In genomic region chr5:30401479-30402058, GRCh38 we compare ENCODE assay signal across 8 cellular contexts.
DNase-seq lines count a peak whose midpoint lies in the region; ATAC-seq, FAIRE-seq and TF ChIP-seq lines count a peak whose summit lies in the region.

No MANE protein-coding gene starts in this region.

- H2AFZ ChIP-seq in HepG2 (ENCODE audit: low read length), result no peak overlapping the region

- BruUV-seq in HepG2 (replicated peaks; lab: Mats Ljungman, UMichigan), result no TSS peak

- WGBS in HepG2 (ENCODE audit: low lambda C conversion rate), result 0% methylated on average over 3 of the region's 3 CpGs

- no peak overlapping the region for H3K27ac ChIP-seq in HepG2 (ENCODE audit: extremely low read length, insufficient read depth, low read length)

- no peaks in the 10 kb centered on the region for H3K79me2 ChIP-seq in HepG2 (ENCODE audit: insufficient read depth, low read length)

- DNase-seq in GDM1 (lab: John Stamatoyannopoulos, UW) (peak; percentile 0), NCI-H1105 (lab: John Stamatoyannopoulos, UW) (peak; percentile 0), amniotic epithelial cell (ENCODE audit: low read depth) (peak; percentile 25), HepG2 (ENCODE audit: low spot score) (peak; percentile 53), NCI-H1436 (lab: John Stamatoyannopoulos, UW) (no peak), NCI-H187 treated with DMSO at 0.1 percent for 48 hours (lab: John Stamatoyannopoulos, UW) (no peak), AG08395 (ENCODE audit: low spot score) (no peak)

- TF ChIP-seq EP300 in HepG2 (IDR thresholded peaks at IDR 0.05; ENCODE audit: low read depth in 2 of 2, low read length in 2 of 2), result no peak
- TF ChIP-seq EP300 in HepG2 (CRISPR knock-in tag; IDR thresholded peaks at IDR 0.05; ENCODE audit: borderline replicate concordance), result no peak

- TF ChIP-seq CTCF in HepG2 (CRISPR knock-in tag; IDR thresholded peaks at IDR 0.05), result peak; percentile 77

- TF ChIP-seq RAD21 in HepG2 (CRISPR knock-in tag; IDR thresholded peaks at IDR 0.05), result peak; percentile 63

- H3K9me3 ChIP-seq in HepG2 (ENCODE audit: low read length), result no peaks in the 10 kb centered on the region

- H3K4me1 ChIP-seq in HepG2 (ENCODE audit: insufficient read depth, low read length), result no peaks in the 10 kb centered on the region

- H3K9ac ChIP-seq in HepG2 (ENCODE audit: insufficient read depth, low read depth, low read length), result no peak overlapping the region

- in situ Hi-C loops in HepG2 (cut with HindIII; ENCODE audit: extremely low pct_ligation_motif_present, low pct_unique_long_range_greater_than_20kb), result loop anchor here (25.0 kb wide), 1 partner anchor 811 kb away; no protein-coding TSS in a partner anchor

- no peaks in the 10 kb centered on the region for H3K27me3 ChIP-seq in HepG2 (ENCODE audit: control insufficient read depth in 1 of 2, insufficient read depth in 2 of 2, low read length in 2 of 2)

- peak; percentile 77 for ATAC-seq in HepG2
- no peak for ATAC-seq in GM19351 (IDR thresholded peaks at IDR 0.05; ENCODE audit: unreplicated experiment)

- no peak for TF ChIP-seq POLR2A in HepG2 (IDR thresholded peaks at IDR 0.05; ENCODE audit: insufficient read depth in 1 of 2, low read depth in 2 of 2, low read length in 2 of 2)

- POLR2A ChIA-PET in HepG2 (lab: Yijun Ruan, JAX), result no interaction called here

- intact Hi-C loops in HepG2 (cut with micrococcal nuclease; ENCODE audit: unreplicated experiment), result loop anchor here (1.0 kb wide), 3 partner anchors 219 to 831 kb away; no protein-coding TSS in a partner anchor

- no peaks in the 10 kb centered on the region for H4K20me1 ChIP-seq in HepG2 (ENCODE audit: insufficient read depth, low read length)

- no peak overlapping the region for H3K4me2 ChIP-seq in HepG2 (ENCODE audit: low read depth, low read length)

- no peak overlapping the region for H3K4me3 ChIP-seq in HepG2 (replicated peaks in 1 of 3; ENCODE audit: insufficient read depth in 1 of 3, low read depth in 2 of 3, low read length in 3 of 3)

- peak; percentile 70 for FAIRE-seq in HepG2 (lab: Jason Lieb, UNC)

- CTCF ChIA-PET in HepG2 (lab: Yijun Ruan, JAX; ENCODE audit: low intra/inter-chr PET ratio, low total read pairs), result interaction anchor here (1.3 to 1.8 kb wide), 4 partner anchors 97 to 831 kb away, joined by 3 to 6 read pairs (median 4); no protein-coding TSS in a partner anchor

- no peaks in the 10 kb centered on the region for H3K36me3 ChIP-seq in HepG2 (replicated peaks in 1 of 2; ENCODE audit: control insufficient read depth in 1 of 2, insufficient read depth in 2 of 2, low read length in 2 of 2)

TF ChIP-seq in HepG2, 621 proteins besides CTCF, POLR2A, EP300 and RAD21:
- TF ChIP-seq GFI1 (CRISPR knock-in tag; IDR thresholded peaks at IDR 0.05; ENCODE audit: borderline replicate concordance), result no peak
- no peak for TF ChIP-seq ZNF784 (CRISPR knock-in tag; IDR thresholded peaks at IDR 0.05; ENCODE audit: borderline replicate concordance)
- TF ChIP-seq U2AF2 (IDR thresholded peaks at IDR 0.05; ENCODE audit: low read depth, low read length), result no peak
- no peak for TF ChIP-seq FOXA1 (IDR thresholded peaks at IDR 0.05)
- 0 out of 2 replicates have a peak, but pooled peaks have one; percentile 6 for TF ChIP-seq FOXA1 (CRISPR knock-in tag; IDR thresholded peaks at IDR 0.05)
- no peak for TF ChIP-seq ZBTB10 (CRISPR knock-in tag; IDR thresholded peaks at IDR 0.05; ENCODE audit: borderline replicate concordance)
- 0 out of 2 replicates have a peak, but pooled peaks have one; percentile 13 for TF ChIP-seq NR2F6 (IDR thresholded peaks at IDR 0.05)
- no peak for TF ChIP-seq NR2F6 (CRISPR knock-in tag; IDR thresholded peaks at IDR 0.05)
- peak; percentile 90; the same call in 1 of the 2 replicates for TF ChIP-seq THRA (CRISPR knock-in tag; IDR thresholded peaks at IDR 0.05; ENCODE audit: borderline replicate concordance)
- TF ChIP-seq, protein P1, sequence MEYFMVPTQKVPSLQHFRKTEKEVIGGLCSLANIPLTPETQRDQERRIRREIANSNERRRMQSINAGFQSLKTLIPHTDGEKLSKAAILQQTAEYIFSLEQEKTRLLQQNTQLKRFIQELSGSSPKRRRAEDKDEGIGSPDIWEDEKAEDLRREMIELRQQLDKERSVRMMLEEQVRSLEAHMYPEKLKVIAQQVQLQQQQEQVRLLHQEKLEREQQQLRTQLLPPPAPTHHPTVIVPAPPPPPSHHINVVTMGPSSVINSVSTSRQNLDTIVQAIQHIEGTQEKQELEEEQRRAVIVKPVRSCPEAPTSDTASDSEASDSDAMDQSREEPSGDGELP (IDR thresholded peaks at IDR 0.05; ENCODE audit: borderline replicate concordance, low read depth), result peak; percentile 57; the same call in 1 of the 2 replicates
- TF ChIP-seq RXRB (CRISPR knock-in tag; IDR thresholded peaks at IDR 0.05; ENCODE audit: borderline replicate concordance), result peak; percentile 68; the same call in 1 of the 2 replicates
- TF ChIP-seq SMC3 (IDR thresholded peaks at IDR 0.05; ENCODE audit: low read length), result peak; percentile 91
- 0 out of 2 replicates have a peak, but pooled peaks have one; percentile 25 for TF ChIP-seq SMAD3 (CRISPR knock-in tag; IDR thresholded peaks at IDR 0.05)
- TF ChIP-seq STAG1 (CRISPR knock-in tag; IDR thresholded peaks at IDR 0.05), result peak; percentile 93
- no peak for TF ChIP-seq ZNF264 (CRISPR knock-in tag; IDR thresholded peaks at IDR 0.05)
- TF ChIP-seq ZNF547 (CRISPR knock-in tag; IDR thresholded peaks at IDR 0.05), result no peak

Comparison
In these comparisons a context has a peak if more than half of its experiments do, and no peak if none do; other contexts are left out.
1. DNase-seq: peak in GDM1 (single experiment), NCI-H1105 (single experiment), amniotic epithelial cell (single experiment) and HepG2 (single experiment); none in NCI-H1436 (single experiment), NCI-H187 treated with DMSO at 0.1 percent for 48 hours (single experiment) and AG08395 (single experiment).